ENCODE assay signal across 28 cellular contexts in genomic region chr6:160078883-160079685, GRCh38. TPM values are rescaled to one million over a fixed set of nuclear protein-coding genes. Genes with fewer than 3 reads are reported as not detected.
"Had no signal": no experiment of that assay in that cellular context is flagged by ENCODE, and none has a peak within 500 bp of the region (broad histone marks: within the 10 kb centered on the region; RNA-seq: fewer than 3 reads in every experiment).

No MANE protein-coding gene starts in this region.

- H3K27me3 Mint-ChIP-seq: activated CD4-positive, alpha-beta memory T cell treated with anti-CD3 and anti-CD28 coated beads for 36 hours; activated CD4-positive, alpha-beta T cell treated with anti-CD3 and anti-CD28 coated beads, Interleukin-2, amount 10 ng/mL, durations not matched to agents 7 days and 5 days; activated naive CD8-positive, alpha-beta T cell treated with anti-CD3 and anti-CD28 coated beads, Interleukin-2, amount 10 ng/mL, durations not matched to agents 7 days and 5 days; T-cell had no signal

- H3K9me3 ChIP-seq: adrenal gland, breast epithelium had no signal

- H3K27me3 ChIP-seq: adrenal gland, breast epithelium had no signal

- DNase-seq: activated CD4-positive, alpha-beta memory T cell treated with anti-CD3 and anti-CD28 coated beads for 36 hours; activated CD4-positive, alpha-beta T cell treated with anti-CD3 and anti-CD28 coated beads, Interleukin-2, amount 10 ng/mL, durations not matched to agents 7 days and 5 days; activated CD4-positive, CD25-positive, alpha-beta regulatory T cell; activated CD8-positive, alpha-beta memory T cell treated with anti-CD3 and anti-CD28 coated beads for 24 hours; activated gamma-delta T cell treated with Interleukin-2 at 50 U/mL for 16 hours; activated naive CD4-positive, alpha-beta T cell treated with anti-CD3 and anti-CD28 coated beads, Interleukin-2, amount 50 U/mL, for 16 hours; activated naive CD8-positive, alpha-beta T cell treated with anti-CD3 and anti-CD28 coated beads, Interleukin-2, amount 10 ng/mL, durations not matched to agents 7 days and 5 days; activated T-cell treated with anti-CD3 and anti-CD28 coated beads, Interleukin-2, amount 50 U/mL, for 48 hours; adrenal gland; anterior cingulate cortex; KG1; NCI-H1092 treated with DMSO at 0.1 percent for 48 hours; NCI-H1417 treated with DMSO at 0.1 percent for 48 hours; NCI-H1694; NCI-H2029; NCI-H2107; NCI-H2171 treated with DMSO at 0.1 percent for 48 hours; NCI-H226; NCI-H510A; NCI-H526 treated with DMSO at 0.1 percent for 48 hours; NCI-H82; T-cell had no signal

- ATAC-seq: T-cell had no signal

- H3K4me3 Mint-ChIP-seq: activated CD4-positive, alpha-beta memory T cell treated with anti-CD3 and anti-CD28 coated beads for 36 hours; activated CD4-positive, alpha-beta T cell treated with anti-CD3 and anti-CD28 coated beads, Interleukin-2, amount 10 ng/mL, durations not matched to agents 7 days and 5 days; activated naive CD8-positive, alpha-beta T cell treated with anti-CD3 and anti-CD28 coated beads, Interleukin-2, amount 10 ng/mL, durations not matched to agents 7 days and 5 days; T-cell had no signal

- H3K27ac Mint-ChIP-seq: activated CD4-positive, alpha-beta memory T cell treated with anti-CD3 and anti-CD28 coated beads for 36 hours; activated CD4-positive, alpha-beta T cell treated with anti-CD3 and anti-CD28 coated beads, Interleukin-2, amount 10 ng/mL, durations not matched to agents 7 days and 5 days; activated naive CD8-positive, alpha-beta T cell treated with anti-CD3 and anti-CD28 coated beads, Interleukin-2, amount 10 ng/mL, durations not matched to agents 7 days and 5 days; activated T-helper 2 cell treated with anti-CD3 and anti-CD28 coated beads, Interferon-gamma antibody, Interleukin-2, Interleukin-4, amounts not matched to agents 10 μg/mL and 5 μg/mL and 100 μg/mL, durations not matched to agents 14 hours and 24 hours and 36 hours; T-cell had no signal

- H3K4me3 ChIP-seq: adrenal gland, breast epithelium, SK-N-MC had no signal

- H3K9me3 Mint-ChIP-seq: activated CD4-positive, alpha-beta memory T cell treated with anti-CD3 and anti-CD28 coated beads for 36 hours; activated CD4-positive, alpha-beta T cell treated with anti-CD3 and anti-CD28 coated beads, Interleukin-2, amount 10 ng/mL, durations not matched to agents 7 days and 5 days; activated naive CD8-positive, alpha-beta T cell treated with anti-CD3 and anti-CD28 coated beads, Interleukin-2, amount 10 ng/mL, durations not matched to agents 7 days and 5 days; activated T-helper 2 cell treated with anti-CD3 and anti-CD28 coated beads, Interferon-gamma antibody, Interleukin-2, Interleukin-4, amounts not matched to agents 10 μg/mL and 5 μg/mL and 100 μg/mL, durations not matched to agents 14 hours and 24 hours and 36 hours; T-cell had no signal

- H3K27ac ChIP-seq: adrenal gland, breast epithelium, SK-N-MC, VCaP had no signal

- H3K4me1 ChIP-seq: adrenal gland, breast epithelium had no signal

- H3K4me1 Mint-ChIP-seq: activated CD4-positive, alpha-beta T cell treated with anti-CD3 and anti-CD28 coated beads, Interleukin-2, amount 10 ng/mL, durations not matched to agents 7 days and 5 days; T-cell had no signal

RNA-seq across cellular contexts. Expression of gene SLC22A1, which starts 42.5 kb away (rescaled TPM):
- total RNA-seq: M059J, OCI-LY7 had no signal
